8 cellular contexts compared by ENCODE assay signal in genomic region chr10:78657622-78658165, GRCh38.
DNase-seq lines count a peak whose midpoint lies in the region; ATAC-seq and TF ChIP-seq lines count a peak whose summit lies in the region.

No MANE protein-coding gene starts in this region.

- H3K4me1 ChIP-seq in CD4-positive, alpha-beta memory T cell (ENCODE audit: insufficient read depth, low read length), result no peaks in the 10 kb centered on the region
- peaks cover 0 to 7% (median 0%) of the 10 kb centered on the region in 4 donors for H3K4me1 ChIP-seq in right lobe of liver

- no peak overlapping the region for H3K27ac Mint-ChIP-seq in CD4-positive, alpha-beta memory T cell
- no peak overlapping the region for H3K27ac Mint-ChIP-seq in activated CD4-positive, alpha-beta T cell treated with anti-CD3 and anti-CD28 coated beads, Interleukin-2, amount 10 ng/mL, durations not matched to agents 7 days and 5 days

- peak; percentile 69 to 85 (median 80) for TF ChIP-seq CTCF in right lobe of liver (IDR thresholded peaks at IDR 0.05)

- CTCF ChIA-PET in CD4-positive, alpha-beta memory T cell (lab: Charles Lee; ENCODE audit: partially characterized antibody), result interaction anchor here (1.0 to 4.2 kb wide), 8 partner anchors 9 to 610 kb away, joined by 3 to 60 read pairs (median 4); no protein-coding TSS in a partner anchor
- CTCF ChIA-PET in activated CD4-positive, alpha-beta T cell treated with anti-CD3 and anti-CD28 coated beads, Interleukin-2, amount 10 ng/mL, durations not matched to agents 7 days and 5 days (lab: Charles Lee), result interaction anchor here (0.9 to 1.2 kb wide), 4 partner anchors 16 to 611 kb away, joined by 3 to 7 read pairs (median 4); no protein-coding TSS in a partner anchor

- no peaks in the 10 kb centered on the region for H3K36me3 ChIP-seq in CD4-positive, alpha-beta memory T cell (ENCODE audit: insufficient read depth, low read length)
- H3K36me3 ChIP-seq in H7 (replicated peaks; ENCODE audit: control insufficient read depth, insufficient read depth, low read length) (no peaks in the 10 kb centered on the region), right lobe of liver (no peaks in the 10 kb centered on the region)

- POLR2A ChIA-PET in CD4-positive, alpha-beta memory T cell (lab: Charles Lee; ENCODE audit: partially characterized antibody), result interaction anchor here (1.0 kb wide), 1 partner anchor 610 kb away, joined by 4 read pairs; no protein-coding TSS in a partner anchor
- POLR2A ChIA-PET in activated CD4-positive, alpha-beta T cell treated with anti-CD3 and anti-CD28 coated beads, Interleukin-2, amount 10 ng/mL, durations not matched to agents 7 days and 5 days (lab: Charles Lee), result no interaction called here

- no peak overlapping the region for H3K4me3 ChIP-seq in CD4-positive, alpha-beta memory T cell (ENCODE audit: low read length in 2 of 2)
- no peak overlapping the region for H3K4me3 ChIP-seq in H7 (ENCODE audit: insufficient read depth, low read depth, low read length)
- H3K4me3 ChIP-seq in right lobe of liver, result no peak overlapping the region

- H3K9me3 ChIP-seq in CD4-positive, alpha-beta memory T cell (ENCODE audit: control insufficient read depth in 1 of 2, low read length in 2 of 2), result no peaks in the 10 kb centered on the region
- no peaks in the 10 kb centered on the region for H3K9me3 ChIP-seq in right lobe of liver

- no peaks in the 10 kb centered on the region for H3K27me3 ChIP-seq in CD4-positive, alpha-beta memory T cell (ENCODE audit: insufficient read depth, low read length)
- H3K27me3 ChIP-seq in H7 (ENCODE audit: control insufficient read depth, insufficient read depth, low read length) (no peaks in the 10 kb centered on the region), right lobe of liver (no peaks in the 10 kb centered on the region)

- H3K36me3 Mint-ChIP-seq in CD4-positive, alpha-beta memory T cell, result no peaks in the 10 kb centered on the region
- H3K36me3 Mint-ChIP-seq in activated CD4-positive, alpha-beta T cell treated with anti-CD3 and anti-CD28 coated beads, Interleukin-2, amount 10 ng/mL, durations not matched to agents 7 days and 5 days (ENCODE audit: low read depth), result no peaks in the 10 kb centered on the region

- peak; percentile 34 to 48 (median 41) for DNase-seq in CD4-positive, alpha-beta memory T cell
- DNase-seq in H7 (peak; percentile 86), NCI-H226 (peak; percentile 25), dermis blood vessel endothelial cell (peak; percentile 78), right lobe of liver (peak; percentile 79 to 85 (median 81))
- DNase-seq in activated CD4-positive, alpha-beta T cell treated with anti-CD3 and anti-CD28 coated beads, Interleukin-2, amount 10 ng/mL, durations not matched to agents 7 days and 5 days, result peak; percentile 75
- DNase-seq in stimulated activated CD4-positive, alpha-beta T cell treated with anti-CD3 and anti-CD28 coated beads, TNF-alpha, amount 100 ng/mL, for 48 hours (ENCODE audit: low read depth in 3 of 3), result peak; percentile 50 to 70 (median 55)

- TF ChIP-seq POLR2A in right lobe of liver (IDR thresholded peaks at IDR 0.05), result no peak

- peaks cover 0 to 1% (median 0%) of the 10 kb centered on the region in 8 donors for H3K9me3 Mint-ChIP-seq in CD4-positive, alpha-beta memory T cell
- no peaks in the 10 kb centered on the region for H3K9me3 Mint-ChIP-seq in activated CD4-positive, alpha-beta T cell treated with anti-CD3 and anti-CD28 coated beads, Interleukin-2, amount 10 ng/mL, durations not matched to agents 7 days and 5 days

- intact Hi-C loops in CD4-positive, alpha-beta memory T cell (cut with micrococcal nuclease), result loop anchor here (5.0 to 10.0 kb wide), 2 partner anchors 443 to 540 kb away; no protein-coding TSS in a partner anchor
- intact Hi-C loops in right lobe of liver (cut with DNase I), result no loop called here

- 22% methylated on average over 5 of the region's 5 CpGs for WGBS in right lobe of liver (ENCODE audit: insufficient coverage, low coverage, low lambda C conversion rate, missing lambda C conversion rate)

- peak; percentile 94 to 99 (median 97) for ATAC-seq in right lobe of liver
- ATAC-seq in GM21423 (IDR thresholded peaks at IDR 0.05; ENCODE audit: unreplicated experiment), result no peak

- H3K27me3 Mint-ChIP-seq in CD4-positive, alpha-beta memory T cell, result peaks cover 2 to 24% of the 10 kb centered on the region in 2 donors
- H3K27me3 Mint-ChIP-seq in activated CD4-positive, alpha-beta T cell treated with anti-CD3 and anti-CD28 coated beads, Interleukin-2, amount 10 ng/mL, durations not matched to agents 7 days and 5 days, result peaks cover 8% of the 10 kb centered on the region

- H3K4me3 Mint-ChIP-seq in CD4-positive, alpha-beta memory T cell, result no peak overlapping the region
- no peak overlapping the region for H3K4me3 Mint-ChIP-seq in activated CD4-positive, alpha-beta T cell treated with anti-CD3 and anti-CD28 coated beads, Interleukin-2, amount 10 ng/mL, durations not matched to agents 7 days and 5 days

- H3K27ac ChIP-seq in CD4-positive, alpha-beta memory T cell (ENCODE audit: low read depth, low read length), result no peak overlapping the region
- no peak overlapping the region for H3K27ac ChIP-seq in right lobe of liver

- H3K4me1 Mint-ChIP-seq in CD4-positive, alpha-beta memory T cell, result no peaks in the 10 kb centered on the region
- H3K4me1 Mint-ChIP-seq in activated CD4-positive, alpha-beta T cell treated with anti-CD3 and anti-CD28 coated beads, Interleukin-2, amount 10 ng/mL, durations not matched to agents 7 days and 5 days, result no peaks in the 10 kb centered on the region

Comparison
In these comparisons a context has a peak if more than half of its experiments do, and no peak if none do; other contexts are left out.
1. DNase-seq: peak in every context shown above with its lines; median percentile 86 in H7; 81 in right lobe of liver; 78 in dermis blood vessel endothelial cell; 75 in activated CD4-positive, alpha-beta T cell treated with anti-CD3 and anti-CD28 coated beads, Interleukin-2, amount 10 ng/mL, durations not matched to agents 7 days and 5 days; 55 in stimulated activated CD4-positive, alpha-beta T cell treated with anti-CD3 and anti-CD28 coated beads, TNF-alpha, amount 100 ng/mL, for 48 hours; 41 in CD4-positive, alpha-beta memory T cell; 25 in NCI-H226.